ENCODE assay signal across 8 cellular contexts in the genomic region with DNA sequence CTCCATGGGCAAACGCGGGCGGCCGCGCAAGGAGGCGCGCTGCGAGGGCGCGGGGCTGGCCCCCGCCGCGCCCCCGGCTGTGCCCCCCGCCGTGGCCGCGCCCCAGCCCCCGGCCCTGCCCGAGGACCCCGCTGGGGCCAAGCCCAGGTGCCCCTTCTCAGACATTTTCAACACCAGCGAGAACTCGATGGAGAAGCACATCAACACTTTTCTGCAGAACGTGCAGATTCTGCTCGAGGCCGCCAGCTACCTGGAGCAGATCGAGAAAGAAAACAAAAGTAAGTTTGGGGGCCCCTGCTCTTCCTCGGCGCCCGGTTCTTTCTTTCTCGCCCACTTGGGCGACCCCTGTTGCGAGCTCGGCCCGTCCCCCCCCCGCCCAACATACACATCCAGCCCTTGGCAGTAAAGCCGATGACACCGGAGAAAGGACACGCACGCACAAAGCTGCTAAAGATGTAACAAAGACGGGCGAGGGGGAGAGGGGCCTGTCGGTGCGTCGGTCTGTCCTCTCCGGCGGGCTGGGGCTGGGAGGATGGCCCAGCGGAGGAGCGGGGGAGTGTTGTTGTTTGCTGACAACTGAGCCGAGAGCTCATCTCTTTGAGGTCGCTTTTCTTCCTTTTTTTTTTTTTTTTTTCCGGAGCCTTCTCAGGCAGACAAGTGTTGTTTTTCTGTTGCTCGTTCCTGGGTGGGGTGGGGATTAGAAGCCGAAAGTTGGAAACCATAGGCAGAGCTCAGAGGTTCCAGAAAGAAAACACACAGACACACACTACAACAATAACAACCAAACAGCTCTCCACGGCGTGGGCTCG. TPM values are rescaled to one million over a fixed set of nuclear protein-coding genes. Genes with fewer than 3 reads are reported as not detected.
DNase-seq lines count a peak whose midpoint lies in the region; TF ChIP-seq lines count a peak whose summit lies in the region.

No MANE protein-coding gene starts in this region.

- H3F3A ChIP-seq in Loucy (ENCODE audit: low read depth) = no peaks in the 10 kb centered on the region

- peak overlapping the region; percentile 94 for H3K4me2 ChIP-seq in Loucy (ENCODE audit: low read depth, low read length, poor library complexity, severe bottlenecking)

- H3K9me2 ChIP-seq in Loucy (replicated peaks; ENCODE audit: low read depth, low read length) = no peaks in the 10 kb centered on the region

- no peaks in the 10 kb centered on the region for H4K20me1 ChIP-seq in Loucy (ENCODE audit: insufficient read depth, low read length, poor library complexity, severe bottlenecking)

- H3K4me3 ChIP-seq in Loucy (ENCODE audit: low read length, poor library complexity, severe bottlenecking) = peak overlapping the region; percentile 74
- H3K4me3 ChIP-seq in WI38 (ENCODE audit: low read depth, low read length) = peak overlapping the region; percentile 83

- H3K9ac ChIP-seq in Loucy (ENCODE audit: low read depth, low read length, poor library complexity, severe bottlenecking) = peak overlapping the region; percentile 72

- H3K4me1 Mint-ChIP-seq in dendritic cell treated with granulocyte-macrophage colony-stimulating factor and Interleukin-4, amounts not matched to agents 40 ng/mL and 50 ng/mL, for 4 days (ENCODE audit: low read depth) = peaks cover 61% of the 10 kb centered on the region

- peak overlapping the region; percentile 92 for H3K27ac Mint-ChIP-seq in dendritic cell treated with granulocyte-macrophage colony-stimulating factor and Interleukin-4, amounts not matched to agents 40 ng/mL and 50 ng/mL, for 4 days

- no peaks in the 10 kb centered on the region for H3K36me3 ChIP-seq in Loucy (ENCODE audit: insufficient read depth, low read length)

- H3K27me3 Mint-ChIP-seq in dendritic cell treated with granulocyte-macrophage colony-stimulating factor and Interleukin-4, amounts not matched to agents 40 ng/mL and 50 ng/mL, for 4 days = peaks cover 19% of the 10 kb centered on the region

- peak overlapping the region; percentile 93 for H3K4me3 Mint-ChIP-seq in dendritic cell treated with granulocyte-macrophage colony-stimulating factor and Interleukin-4, amounts not matched to agents 40 ng/mL and 50 ng/mL, for 4 days

- H3K27ac ChIP-seq in substantia nigra (ENCODE audit: low read depth, low read length, poor library complexity, severe bottlenecking) = peak overlapping the region; percentile 79

- no peaks in the 10 kb centered on the region for H3K27me3 ChIP-seq in Loucy (ENCODE audit: insufficient read depth, low read length, poor library complexity, severe bottlenecking)

- peaks cover 17% of the 10 kb centered on the region for H3K4me1 ChIP-seq in Loucy (ENCODE audit: insufficient read depth, low read length, poor library complexity, severe bottlenecking)

- intact Hi-C loops in dendritic cell treated with granulocyte-macrophage colony-stimulating factor and Interleukin-4, amounts not matched to agents 40 ng/mL and 50 ng/mL, for 4 days (cut with micrococcal nuclease) = loop anchor here (5.0 kb wide), 2 partner anchors 51 to 66 kb away; no protein-coding TSS in a partner anchor

- TF ChIP-seq CTCF in Loucy (conservative IDR thresholded peaks at IDR 0.05; ENCODE audit: low read length) = no peak
- no peak for TF ChIP-seq CTCF in WI38 (IDR thresholded peaks at IDR 0.05; ENCODE audit: low read depth, low read length)

- H3K36me3 Mint-ChIP-seq in dendritic cell treated with granulocyte-macrophage colony-stimulating factor and Interleukin-4, amounts not matched to agents 40 ng/mL and 50 ng/mL, for 4 days (ENCODE audit: low read depth) = peaks cover 28% of the 10 kb centered on the region

- no peaks in the 10 kb centered on the region for H3K9me3 ChIP-seq in Loucy (ENCODE audit: insufficient read depth, low read depth, low read length)

- no peaks in the 10 kb centered on the region for H3K9me3 Mint-ChIP-seq in dendritic cell treated with granulocyte-macrophage colony-stimulating factor and Interleukin-4, amounts not matched to agents 40 ng/mL and 50 ng/mL, for 4 days

- H2AFZ ChIP-seq in Loucy (ENCODE audit: low read length) = peak overlapping the region; percentile 91

- DNase-seq in NCI-H748 (lab: John Stamatoyannopoulos, UW; ENCODE audit: unreplicated experiment) (peak; percentile 37), NCI-H748 treated with DMSO at 0.1 percent for 48 hours (lab: John Stamatoyannopoulos, UW) (no peak), lung microvascular endothelial cell (ENCODE audit: low read depth in 2 of 2) (peak; percentile 15 to 19), substantia nigra (lab: John Stamatoyannopoulos, UW) (peak in 19 of 49 donors; percentile 29 to 66 (median 43)), A172 (ENCODE audit: low spot score) (no peak)

- H3K79me2 ChIP-seq in Loucy (ENCODE audit: insufficient read depth, low read length) = peaks cover 21% of the 10 kb centered on the region; the same call in 1 of the 2 replicates

RNA-seq across cellular contexts. Expression of a gene that starts 0.6 kb away (rescaled TPM):
- 5.9 and 12.1 TPM in 2 replicates for total RNA-seq in lung microvascular endothelial cell
- total RNA-seq in A172 (2014; rRNA removed; shearing (Covaris generic)) = 2.6 and 5.4 TPM in 2 replicates

Comparison
In these comparisons a context has a peak if more than half of its experiments do, and no peak if none do; other contexts are left out.
1. DNase-seq: peak in NCI-H748 (single experiment) and lung microvascular endothelial cell (2 of 2); none in NCI-H748 treated with DMSO at 0.1 percent for 48 hours (single experiment) and A172 (single experiment).